In genomic region chr9:136712690-136713554, GRCh38 we compare ENCODE assay signal across 1 cellular context.
TF ChIP-seq lines count a peak whose summit lies in the region.

No MANE protein-coding gene starts in this region.

TF ChIP-seq in HEK293, 187 proteins besides CTCF, POLR2A, EP300 and RAD21 (continued from another document):
- no peak for TF ChIP-seq KLF16 (tag by site-specific recombination; IDR thresholded peaks at IDR 0.05)
- TF ChIP-seq ZNF398 (tag by site-specific recombination; IDR thresholded peaks at IDR 0.05): no peak
- no peak for TF ChIP-seq PRDM2 (tag by site-specific recombination; IDR thresholded peaks at IDR 0.05; ENCODE audit: borderline replicate concordance)
- no peak for TF ChIP-seq SP7 (tag by site-specific recombination; IDR thresholded peaks at IDR 0.05)
- no peak for TF ChIP-seq ZNF157 (tag by site-specific recombination; IDR thresholded peaks at IDR 0.05)
- no peak for TF ChIP-seq ZEB2 (tag by site-specific recombination; IDR thresholded peaks at IDR 0.05)
- TF ChIP-seq ZBTB26 (tag by site-specific recombination; optimal IDR thresholded peaks at IDR 0.05): peak; percentile 38
- no peak for TF ChIP-seq ZNF266 (tag by site-specific recombination; IDR thresholded peaks at IDR 0.05; ENCODE audit: low read depth)
- TF ChIP-seq ZSCAN16 (tag by site-specific recombination; IDR thresholded peaks at IDR 0.05): no peak
- TF ChIP-seq ZNF626 (tag by site-specific recombination; IDR thresholded peaks at IDR 0.05): no peak
- TF ChIP-seq ZNF544 (tag by site-specific recombination; IDR thresholded peaks at IDR 0.05): no peak
- TF ChIP-seq, protein P1, sequence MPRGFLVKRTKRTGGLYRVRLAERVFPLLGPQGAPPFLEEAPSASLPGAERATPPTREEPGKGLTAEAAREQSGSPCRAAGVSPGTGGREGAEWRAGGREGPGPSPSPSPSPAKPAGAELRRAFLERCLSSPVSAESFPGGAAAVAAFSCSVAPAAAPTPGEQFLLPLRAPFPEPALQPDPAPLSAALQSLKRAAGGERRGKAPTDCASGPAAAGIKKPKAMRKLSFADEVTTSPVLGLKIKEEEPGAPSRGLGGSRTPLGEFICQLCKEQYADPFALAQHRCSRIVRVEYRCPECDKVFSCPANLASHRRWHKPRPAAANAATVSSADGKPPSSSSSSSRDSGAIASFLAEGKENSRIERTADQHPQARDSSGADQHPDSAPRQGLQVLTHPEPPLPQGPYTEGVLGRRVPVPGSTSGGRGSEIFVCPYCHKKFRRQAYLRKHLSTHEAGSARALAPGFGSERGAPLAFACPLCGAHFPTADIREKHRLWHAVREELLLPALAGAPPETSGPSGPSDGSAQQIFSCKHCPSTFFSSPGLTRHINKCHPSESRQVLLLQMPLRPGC (tag by site-specific recombination; IDR thresholded peaks at IDR 0.05): no peak
- TF ChIP-seq ZNF302 (tag by site-specific recombination; IDR thresholded peaks at IDR 0.05; ENCODE audit: low read depth): no peak
- no peak for TF ChIP-seq ZNF449 (tag by site-specific recombination; IDR thresholded peaks at IDR 0.05)
TF ChIP-seq in HEK293: peak in this region for 6.
